Comparison of ENCODE assay signal across 1 cellular context in the genomic region with DNA sequence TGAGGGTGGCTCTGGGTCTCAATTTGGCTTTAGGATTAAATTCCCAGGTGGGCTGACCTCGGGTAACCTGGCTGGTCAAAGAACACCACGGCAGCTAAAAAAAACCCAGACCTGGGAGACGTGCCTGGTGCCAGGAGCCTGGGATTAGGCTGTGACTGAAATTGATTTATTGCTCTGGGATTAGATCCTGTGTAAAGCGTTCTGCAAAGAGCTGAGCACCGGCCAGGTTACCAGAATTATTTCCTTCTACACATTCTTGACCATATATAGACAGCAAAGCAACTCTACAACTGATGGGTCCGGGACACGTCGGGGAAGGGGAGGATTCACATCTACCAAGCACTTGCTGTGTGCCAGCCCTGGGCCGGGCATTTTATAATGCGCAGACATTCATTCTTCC.
A peak's percentile ranks its signal among the peaks of the same experiment; 100 is the strongest.
TF ChIP-seq lines count a peak whose summit lies in the region.

No MANE protein-coding gene starts in this region.

TF ChIP-seq in HEK293, 187 proteins besides CTCF, POLR2A, EP300 and RAD21 (continued from another document):
- no peak for TF ChIP-seq ZNF548 (tag by site-specific recombination; IDR thresholded peaks at IDR 0.05)
- 0 out of 2 replicates have a peak, but pooled peaks have one; percentile 17 for TF ChIP-seq ZNF629 (tag by site-specific recombination; IDR thresholded peaks at IDR 0.05)
- TF ChIP-seq ZNF660 (tag by site-specific recombination; IDR thresholded peaks at IDR 0.05) = no peak
- TF ChIP-seq ZEB2 (tag by site-specific recombination; IDR thresholded peaks at IDR 0.05) = 0 out of 2 replicates have a peak, but pooled peaks have one; percentile 16
- TF ChIP-seq, protein P1, sequence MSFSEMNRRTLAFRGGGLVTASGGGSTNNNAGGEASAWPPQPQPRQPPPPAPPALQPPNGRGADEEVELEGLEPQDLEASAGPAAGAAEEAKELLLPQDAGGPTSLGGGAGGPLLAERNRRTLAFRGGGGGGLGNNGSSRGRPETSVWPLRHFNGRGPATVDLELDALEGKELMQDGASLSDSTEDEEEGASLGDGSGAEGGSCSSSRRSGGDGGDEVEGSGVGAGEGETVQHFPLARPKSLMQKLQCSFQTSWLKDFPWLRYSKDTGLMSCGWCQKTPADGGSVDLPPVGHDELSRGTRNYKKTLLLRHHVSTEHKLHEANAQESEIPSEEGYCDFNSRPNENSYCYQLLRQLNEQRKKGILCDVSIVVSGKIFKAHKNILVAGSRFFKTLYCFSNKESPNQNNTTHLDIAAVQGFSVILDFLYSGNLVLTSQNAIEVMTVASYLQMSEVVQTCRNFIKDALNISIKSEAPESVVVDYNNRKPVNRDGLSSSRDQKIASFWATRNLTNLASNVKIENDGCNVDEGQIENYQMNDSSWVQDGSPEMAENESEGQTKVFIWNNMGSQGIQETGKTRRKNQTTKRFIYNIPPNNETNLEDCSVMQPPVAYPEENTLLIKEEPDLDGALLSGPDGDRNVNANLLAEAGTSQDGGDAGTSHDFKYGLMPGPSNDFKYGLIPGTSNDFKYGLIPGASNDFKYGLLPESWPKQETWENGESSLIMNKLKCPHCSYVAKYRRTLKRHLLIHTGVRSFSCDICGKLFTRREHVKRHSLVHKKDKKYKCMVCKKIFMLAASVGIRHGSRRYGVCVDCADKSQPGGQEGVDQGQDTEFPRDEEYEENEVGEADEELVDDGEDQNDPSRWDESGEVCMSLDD (tag by site-specific recombination; IDR thresholded peaks at IDR 0.05) = 0 out of 2 replicates have a peak, but pooled peaks have one; percentile 18
- TF ChIP-seq ZNF10 (tag by site-specific recombination; IDR thresholded peaks at IDR 0.05) = 0 out of 2 replicates have a peak, but pooled peaks have one; percentile 41
- TF ChIP-seq ZNF623 (tag by site-specific recombination; IDR thresholded peaks at IDR 0.05) = no peak
- peak; percentile 28; the same call in 1 of the 2 replicates for TF ChIP-seq GLIS1 (tag by site-specific recombination; IDR thresholded peaks at IDR 0.05)
- 0 out of 2 replicates have a peak, but pooled peaks have one; percentile 34 for TF ChIP-seq ZXDB (tag by site-specific recombination; IDR thresholded peaks at IDR 0.05)
- peak; percentile 20; the same call in 1 of the 2 replicates for TF ChIP-seq IKZF3 (tag by site-specific recombination; IDR thresholded peaks at IDR 0.05)
- TF ChIP-seq ZNF140 (tag by site-specific recombination; IDR thresholded peaks at IDR 0.05) = no peak
- TF ChIP-seq ZBTB17 (tag by site-specific recombination; IDR thresholded peaks at IDR 0.05) = peak; percentile 72
